8 cellular contexts compared by ENCODE assay signal in the genomic region with DNA sequence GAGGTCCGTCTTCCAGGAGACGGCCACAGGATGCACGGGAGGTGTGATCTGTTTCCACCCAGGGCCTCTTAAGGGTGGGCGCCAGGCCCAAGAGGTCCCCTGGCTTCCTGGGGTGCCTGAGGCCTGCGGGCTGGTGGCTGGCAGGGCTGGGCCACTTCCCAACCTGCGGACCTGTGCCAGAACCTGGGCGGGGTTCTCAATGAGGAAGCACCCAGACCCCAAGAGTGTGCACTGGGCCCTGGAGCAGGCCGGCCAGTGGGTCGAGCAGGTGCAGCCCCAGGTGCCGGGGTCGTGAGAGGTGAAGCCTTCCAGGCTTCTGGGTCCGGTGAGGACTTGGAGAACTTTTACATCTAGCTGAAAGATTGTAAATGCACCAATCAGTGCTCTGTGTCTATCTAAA.
"Had no signal": no experiment of that assay in that cellular context is flagged by ENCODE, and none has a peak within 500 bp of the region (broad histone marks: within the 10 kb centered on the region; RNA-seq: fewer than 3 reads in every experiment).

No MANE protein-coding gene starts in this region.

- H3K27ac ChIP-seq: GM23248, HL-60 had no signal

- H3K4me1 ChIP-seq: HAP-1 had no signal

- H3K4me3 ChIP-seq: GM23248, HAP-1, K562 had no signal

- H3K36me3 ChIP-seq: HAP-1 had no signal

- H3K9me3 ChIP-seq: HAP-1 had no signal

- DNase-seq: GM23248, GOT3, H7, HFFc6, IMR-90 had no signal

- ATAC-seq: K562 had no signal
